ENCODE assay signal across 17 cellular contexts in the genomic region with DNA sequence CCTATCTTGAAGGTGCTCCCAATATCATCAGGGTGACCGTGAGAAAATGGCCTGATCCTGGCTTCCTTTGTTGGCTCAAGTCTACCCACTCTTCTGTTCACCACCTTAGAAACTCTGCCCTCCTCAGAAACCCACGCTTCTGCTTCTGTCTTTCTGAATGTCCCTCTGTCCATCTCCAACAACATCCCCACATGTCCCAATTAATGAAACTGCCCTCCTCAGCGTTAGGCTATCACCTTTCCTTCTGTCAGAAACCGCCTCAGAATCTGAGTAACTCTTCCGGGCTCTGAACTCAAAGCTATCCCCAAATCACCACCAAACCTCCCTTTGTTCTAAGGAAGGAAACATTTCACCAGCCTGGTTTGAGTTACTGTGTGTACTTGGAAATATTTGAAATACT.
DNase-seq lines count a peak whose midpoint lies in the region; ATAC-seq and TF ChIP-seq lines count a peak whose summit lies in the region.
"Had no signal": no experiment of that assay in that cellular context is flagged by ENCODE, and none has a peak within 500 bp of the region (broad histone marks: within the 10 kb centered on the region; RNA-seq: fewer than 3 reads in every experiment).

No MANE protein-coding gene starts in this region.

- peak overlapping the region; percentile 43 to 63 for H3K27ac ChIP-seq in thoracic aorta

- H3K9me3 Mint-ChIP-seq in nephron progenitor cell: no peaks in the 10 kb centered on the region
- H3K9me3 Mint-ChIP-seq: activated naive CD4-positive, alpha-beta T cell treated with anti-CD3 and anti-CD28 coated beads, Interleukin-2, amount 10 ng/mL, durations not matched to agents 7 days and 5 days; dendritic cell treated with granulocyte-macrophage colony-stimulating factor and Interleukin-4, amounts not matched to agents 40 ng/mL and 50 ng/mL, for 4 days had no signal

- TF ChIP-seq CTCF in nephron progenitor cell (IDR thresholded peaks at IDR 0.05) (no peak), thoracic aorta (IDR thresholded peaks at IDR 0.05) (no peak)

- H3K4me3 ChIP-seq in thoracic aorta: no peak overlapping the region
- H3K4me3 ChIP-seq: skin epidermis, testis had no signal

- ATAC-seq in thoracic aorta (ENCODE audit: insufficient number of reproducible peaks, low FRiP score, low read depth) (no peak), HG03025 (IDR thresholded peaks at IDR 0.05; ENCODE audit: low FRiP score, unreplicated experiment) (no peak)
- ATAC-seq: activated CD4-positive, alpha-beta T cell treated with anti-CD3 and anti-CD28 coated beads for 36 hours had no signal

- H3K36me3 Mint-ChIP-seq in nephron progenitor cell (ENCODE audit: low read depth): no peaks in the 10 kb centered on the region
- H3K36me3 Mint-ChIP-seq: activated naive CD4-positive, alpha-beta T cell treated with anti-CD3 and anti-CD28 coated beads, Interleukin-2, amount 10 ng/mL, durations not matched to agents 7 days and 5 days had no signal

- H3K27ac Mint-ChIP-seq in nephron progenitor cell: peak overlapping the region; percentile 27
- H3K27ac Mint-ChIP-seq: activated CD4-positive, alpha-beta T cell treated with anti-CD3 and anti-CD28 coated beads for 36 hours; activated naive CD4-positive, alpha-beta T cell treated with anti-CD3 and anti-CD28 coated beads, Interleukin-2, amount 10 ng/mL, durations not matched to agents 7 days and 5 days; dendritic cell treated with granulocyte-macrophage colony-stimulating factor and Interleukin-4, amounts not matched to agents 40 ng/mL and 50 ng/mL, for 4 days had no signal

- H3K36me3 ChIP-seq in thoracic aorta: no peaks in the 10 kb centered on the region

- H3K27me3 ChIP-seq in thoracic aorta (replicated peaks; ENCODE audit: insufficient read depth): no peaks in the 10 kb centered on the region
- H3K27me3 ChIP-seq: testis had no signal

- peak overlapping the region; percentile 45 for H3K4me3 Mint-ChIP-seq in nephron progenitor cell
- H3K4me3 Mint-ChIP-seq: activated CD4-positive, alpha-beta T cell treated with anti-CD3 and anti-CD28 coated beads for 36 hours; activated naive CD4-positive, alpha-beta T cell treated with anti-CD3 and anti-CD28 coated beads, Interleukin-2, amount 10 ng/mL, durations not matched to agents 7 days and 5 days; dendritic cell treated with granulocyte-macrophage colony-stimulating factor and Interleukin-4, amounts not matched to agents 40 ng/mL and 50 ng/mL, for 4 days had no signal

- DNase-seq in M059J (ENCODE audit: low read depth) (peak; percentile 25), dermis blood vessel endothelial cell (peak; percentile 36), nephron progenitor cell (no peak), thoracic aorta (ENCODE audit: low spot score) (no peak), germinal center (ENCODE audit: low spot score) (no peak)
- DNase-seq in activated naive CD4-positive, alpha-beta T cell treated with anti-CD3 and anti-CD28 coated beads, Interleukin-2, amount 50 U/mL, for 16 hours: no peak
- DNase-seq: activated CD4-positive, alpha-beta T cell treated with anti-CD3 and anti-CD28 coated beads for 36 hours; activated naive CD4-positive, alpha-beta T cell treated with anti-CD3 and anti-CD28 coated beads, Interleukin-2, amount 10 ng/mL, durations not matched to agents 7 days and 5 days; caudate nucleus; midbrain; NCI-H1105; NCI-H2029; stimulated activated CD4-positive, alpha-beta T cell treated with anti-CD3 and anti-CD28 coated beads, Interleukin-1b, Interleukin-23, amount 100 ng/mL, for 48 hours; testis had no signal

- H3K27me3 Mint-ChIP-seq in nephron progenitor cell (ENCODE audit: low read depth, poor library complexity): peaks cover 20% of the 10 kb centered on the region

- H3K9me3 ChIP-seq in thoracic aorta: no peaks in the 10 kb centered on the region
- H3K9me3 ChIP-seq: testis had no signal

- peaks cover 61% of the 10 kb centered on the region for H3K4me1 Mint-ChIP-seq in nephron progenitor cell

- H3K4me1 ChIP-seq in thoracic aorta (ENCODE audit: control insufficient read depth in 1 of 2, low read depth in 2 of 2): peaks cover 37 to 69% of the 10 kb centered on the region in 2 donors

Comparison
In these comparisons a context has a peak if more than half of its experiments do, and no peak if none do; other contexts are left out.
1. DNase-seq: peak in M059J (single experiment) and dermis blood vessel endothelial cell (single experiment); none in nephron progenitor cell (single experiment), thoracic aorta (single experiment), germinal center (single experiment) and activated naive CD4-positive, alpha-beta T cell treated with anti-CD3 and anti-CD28 coated beads, Interleukin-2, amount 50 U/mL, for 16 hours (single experiment).